In genomic region chr5:75341934-75342333, GRCh38 we compare ENCODE assay signal across 24 cellular contexts. TPM values are rescaled to one million over a fixed set of nuclear protein-coding genes. Genes with fewer than 3 reads are reported as not detected.
DNase-seq lines count a peak whose midpoint lies in the region; ATAC-seq and TF ChIP-seq lines count a peak whose summit lies in the region.
"Had no signal": no experiment of that assay in that cellular context is flagged by ENCODE, and none has a peak within 500 bp of the region (broad histone marks: within the 10 kb centered on the region; RNA-seq: fewer than 3 reads in every experiment).

No MANE protein-coding gene starts in this region.

- H2AFZ ChIP-seq in DND-41 (ENCODE audit: low read depth, low read length) (no peak overlapping the region), Loucy (ENCODE audit: low read length) (no peak overlapping the region), mammary epithelial cell (ENCODE audit: low read depth, low read length) (no peak overlapping the region)

- H3K9me3 Mint-ChIP-seq in mesothelial cell of epicardium, result no peaks in the 10 kb centered on the region
- H3K9me3 Mint-ChIP-seq: activated naive CD8-positive, alpha-beta T cell treated with anti-CD3 and anti-CD28 coated beads for 36 hours; IgD-negative memory B cell had no signal

- H3K9me3 ChIP-seq in DND-41 (ENCODE audit: insufficient read depth, low read length, severe bottlenecking), result no peaks in the 10 kb centered on the region
- no peaks in the 10 kb centered on the region for H3K9me3 ChIP-seq in Loucy (ENCODE audit: insufficient read depth, low read depth, low read length)
- H3K9me3 ChIP-seq in mammary epithelial cell (replicated peaks; ENCODE audit: insufficient read depth, low read length), result no peaks in the 10 kb centered on the region
- H3K9me3 ChIP-seq: MG63, thoracic aorta, uterus had no signal

- H3K79me2 ChIP-seq in DND-41 (ENCODE audit: insufficient read depth, low read length) (peaks cover 93% of the 10 kb centered on the region), Loucy (ENCODE audit: insufficient read depth, low read length) (peaks cover 99% of the 10 kb centered on the region), mammary epithelial cell (ENCODE audit: insufficient read depth, low read length) (peaks cover 94% of the 10 kb centered on the region)

- WGBS in mammary epithelial cell (ENCODE audit: low coverage, missing lambda C conversion rate), result 6% methylated on average over 1 of the region's 1 CpG

- no peaks in the 10 kb centered on the region for H3K27me3 Mint-ChIP-seq in mesothelial cell of epicardium (ENCODE audit: low read depth)
- H3K27me3 Mint-ChIP-seq: activated CD4-positive, alpha-beta T cell treated with anti-CD3 and anti-CD28 coated beads for 36 hours; activated naive CD8-positive, alpha-beta T cell treated with anti-CD3 and anti-CD28 coated beads for 36 hours; IgD-negative memory B cell had no signal

- H3K9ac ChIP-seq in DND-41 (ENCODE audit: low read depth, low read length) (no peak overlapping the region), Loucy (ENCODE audit: low read depth, low read length, poor library complexity, severe bottlenecking) (peak overlapping the region; percentile 57), mammary epithelial cell (ENCODE audit: insufficient read depth, low read length) (no peak overlapping the region)

- H3K27ac ChIP-seq in DND-41 (ENCODE audit: low read length) (no peak overlapping the region), mammary epithelial cell (ENCODE audit: insufficient read depth, low read depth, low read length) (no peak overlapping the region)
- H3K27ac ChIP-seq: C4-2B, thoracic aorta, uterus had no signal

- no peaks in the 10 kb centered on the region for H3K27me3 ChIP-seq in DND-41 (ENCODE audit: insufficient read depth, low read length, poor library complexity)
- H3K27me3 ChIP-seq in Loucy (ENCODE audit: insufficient read depth, low read length, poor library complexity, severe bottlenecking), result no peaks in the 10 kb centered on the region
- no peaks in the 10 kb centered on the region for H3K27me3 ChIP-seq in mammary epithelial cell (ENCODE audit: insufficient read depth, low read length)
- H3K27me3 ChIP-seq: MG63, uterus had no signal

- H4K20me1 ChIP-seq in DND-41 (ENCODE audit: insufficient read depth, low read length), result peaks cover 57% of the 10 kb centered on the region
- peaks cover 94% of the 10 kb centered on the region for H4K20me1 ChIP-seq in Loucy (ENCODE audit: insufficient read depth, low read length, poor library complexity, severe bottlenecking)
- peaks cover 43% of the 10 kb centered on the region for H4K20me1 ChIP-seq in mammary epithelial cell (ENCODE audit: insufficient read depth, low read length)

- H3K36me3 ChIP-seq in DND-41 (ENCODE audit: insufficient read depth, low read length) (peaks cover 70% of the 10 kb centered on the region), Loucy (ENCODE audit: insufficient read depth, low read length) (peaks cover 41% of the 10 kb centered on the region), mammary epithelial cell (ENCODE audit: insufficient read depth, low read length) (peaks cover 33% of the 10 kb centered on the region)
- H3K36me3 ChIP-seq: uterus had no signal

- TF ChIP-seq CTCF in DND-41 (IDR thresholded peaks at IDR 0.05; ENCODE audit: borderline replicate concordance, extremely low read depth, low read length, poor library complexity, severe bottlenecking) (no peak), Loucy (conservative IDR thresholded peaks at IDR 0.05; ENCODE audit: low read length) (no peak), mammary epithelial cell (conservative IDR thresholded peaks at IDR 0.05 in 1 of 2, IDR thresholded peaks at IDR 0.05 in 1 of 2; ENCODE audit: extremely low read depth in 1 of 2, insufficient read depth in 1 of 2, low read depth in 1 of 2, low read length in 2 of 2) (no peak), mesothelial cell of epicardium (IDR thresholded peaks at IDR 0.05; ENCODE audit: unreplicated experiment) (no peak)

- H3K4me1 ChIP-seq in DND-41 (ENCODE audit: insufficient read depth, low read length) (peaks cover 34% of the 10 kb centered on the region), Loucy (ENCODE audit: insufficient read depth, low read length, poor library complexity, severe bottlenecking) (peaks cover 41% of the 10 kb centered on the region), mammary epithelial cell (ENCODE audit: insufficient read depth, low read length) (peaks cover 34% of the 10 kb centered on the region)

- no peaks in the 10 kb centered on the region for H3K9me2 ChIP-seq in Loucy (replicated peaks; ENCODE audit: low read depth, low read length)

- no TSS peak for BruUV-seq in mammary epithelial cell (replicated peaks; lab: Mats Ljungman, UMichigan)

- H3K4me2 ChIP-seq in DND-41 (ENCODE audit: insufficient read depth, low read length), result peak overlapping the region; percentile 58; the same call in 1 of the 2 replicates
- peak overlapping the region; percentile 98 for H3K4me2 ChIP-seq in Loucy (ENCODE audit: low read depth, low read length, poor library complexity, severe bottlenecking)
- peak overlapping the region; percentile 77 for H3K4me2 ChIP-seq in mammary epithelial cell (ENCODE audit: insufficient read depth, low read depth, low read length)

- H3K4me3 Mint-ChIP-seq in mesothelial cell of epicardium, result no peak overlapping the region
- H3K4me3 Mint-ChIP-seq: activated CD4-positive, alpha-beta T cell treated with anti-CD3 and anti-CD28 coated beads for 36 hours; activated CD8-positive, alpha-beta T cell treated with anti-CD3 and anti-CD28 coated beads, Interleukin-2, amount 10 ng/mL, durations not matched to agents 7 days and 5 days; activated naive CD8-positive, alpha-beta T cell treated with anti-CD3 and anti-CD28 coated beads for 36 hours; IgD-negative memory B cell had no signal

- dilution Hi-C loops in mammary epithelial cell (cut with HindIII; ENCODE audit: low sequenced_read_pairs), result no loop called here

- no peak for ATAC-seq in DND-41 (ENCODE audit: insufficient read depth, low read depth)
- no peak for ATAC-seq in GM21390 (IDR thresholded peaks at IDR 0.05; ENCODE audit: unreplicated experiment)
- no peak for ATAC-seq in left lobe of liver
- no peak for ATAC-seq in GM21576 (IDR thresholded peaks at IDR 0.05; ENCODE audit: unreplicated experiment)
- ATAC-seq: activated CD4-positive, alpha-beta T cell treated with anti-CD3 and anti-CD28 coated beads for 36 hours; activated CD8-positive, alpha-beta T cell treated with anti-CD3 and anti-CD28 coated beads, Interleukin-2, amount 10 ng/mL, durations not matched to agents 7 days and 5 days; sciatic nerve had no signal

- peaks cover 20% of the 10 kb centered on the region for H3K36me3 Mint-ChIP-seq in mesothelial cell of epicardium

- CTCF ChIA-PET in mammary epithelial cell (lab: Charles Lee; ENCODE audit: low non-redundant PET), result no interaction called here

- H3K4me3 ChIP-seq in DND-41 (ENCODE audit: low read depth in 1 of 2, low read length in 2 of 2) (no peak overlapping the region; a peak in 1 of 4 replicates), Loucy (ENCODE audit: low read length, poor library complexity, severe bottlenecking) (peak overlapping the region; percentile 85), mammary epithelial cell (replicated peaks in 1 of 3; ENCODE audit: insufficient read depth in 1 of 3, low read depth in 2 of 3, low read length in 3 of 3) (peak overlapping the region in 2 of 3 experiments; percentile 3 to 25)
- H3K4me3 ChIP-seq: lung, MG63, thoracic aorta, uterus had no signal

- peaks cover 42% of the 10 kb centered on the region for H3K4me1 Mint-ChIP-seq in mesothelial cell of epicardium

- peak overlapping the region; percentile 22 for H3K27ac Mint-ChIP-seq in mesothelial cell of epicardium
- H3K27ac Mint-ChIP-seq: activated CD4-positive, alpha-beta T cell treated with anti-CD3 and anti-CD28 coated beads for 36 hours; activated CD8-positive, alpha-beta T cell treated with anti-CD3 and anti-CD28 coated beads, Interleukin-2, amount 10 ng/mL, durations not matched to agents 7 days and 5 days; activated naive CD8-positive, alpha-beta T cell treated with anti-CD3 and anti-CD28 coated beads for 36 hours; IgD-negative memory B cell had no signal

- in situ Hi-C loops in mammary epithelial cell (cut with MboI; ENCODE audit: low sequenced_read_pairs in 2 of 2), result no loop called here

- DNase-seq in DND-41 (no peak), mammary epithelial cell (no peak), mesothelial cell of epicardium (ENCODE audit: low spot score in 2 of 2, unreplicated experiment in 2 of 2) (no peak), left lobe of liver (ENCODE audit: low spot score) (no peak), foreskin melanocyte (no peak)
- DNase-seq: activated CD4-positive, alpha-beta T cell treated with anti-CD3 and anti-CD28 coated beads for 36 hours; activated CD8-positive, alpha-beta T cell treated with anti-CD3 and anti-CD28 coated beads, Interleukin-2, amount 10 ng/mL, durations not matched to agents 7 days and 5 days; activated effector memory CD4-positive, alpha-beta T cell treated with Interleukin-2 at 50 U/mL for 16 hours; activated naive CD8-positive, alpha-beta T cell treated with anti-CD3 and anti-CD28 coated beads for 36 hours; Calu3; MG63; NCI-H2029; NCI-H2227 treated with DMSO at 0.1 percent for 48 hours; NCI-H526 treated with DMSO at 0.1 percent for 48 hours; stimulated activated naive CD4-positive, alpha-beta T cell treated with Interleukin-2 at 50 U/mL for 16 hours; uterus had no signal

- H3F3A ChIP-seq in Loucy (ENCODE audit: low read depth), result no peaks in the 10 kb centered on the region

- intact Hi-C loops in mammary epithelial cell (cut with micrococcal nuclease), result no loop called here

RNA-seq across cellular contexts. Expression of gene HMGCR, which starts 4.9 kb away (rescaled TPM):
- 100 to 1,000 TPM; 106 to 142 TPM for total RNA-seq in mammary epithelial cell
- 89.7 TPM for polyA plus RNA-seq in mammary epithelial cell
- polyA minus RNA-seq in mammary epithelial cell, result 181 TPM
- total RNA-seq in mesothelial cell of epicardium, result 99.6 to 107 TPM (median 106 TPM) in 3 replicates
- total RNA-seq in left lobe of liver, result 15.5 TPM

Comparison
In these comparisons a context has a peak if more than half of its experiments do, and no peak if none do; other contexts are left out.
1. H3K4me3 ChIP-seq: peak in Loucy (single experiment) and mammary epithelial cell (2 of 3); none in DND-41 (0 of 2).
2. Peak in every context shown above with its lines, with median percentiles within 50 percentile points of each other: H3K4me2 ChIP-seq.